In genomic region chr21:34128124-34128523, GRCh38 we compare ENCODE assay signal across 14 cellular contexts. TPM values are rescaled to one million over a fixed set of nuclear protein-coding genes. Genes with fewer than 3 reads are reported as not detected.
DNase-seq lines count a peak whose midpoint lies in the region; ATAC-seq, FAIRE-seq and TF ChIP-seq lines count a peak whose summit lies in the region.
"Had no signal": no experiment of that assay in that cellular context is flagged by ENCODE, and none has a peak within 500 bp of the region (broad histone marks: within the 10 kb centered on the region; RNA-seq: fewer than 3 reads in every experiment).

No MANE protein-coding gene starts in this region.

- 35% methylated on average over 2 of the region's 6 CpGs for WGBS in right lobe of liver (ENCODE audit: insufficient coverage, low coverage, low lambda C conversion rate, missing lambda C conversion rate)
- 100% methylated on average over 6 of the region's 6 CpGs for WGBS in HepG2 (ENCODE audit: low lambda C conversion rate)

- in situ Hi-C loops in HepG2 (cut with HindIII; ENCODE audit: extremely low pct_ligation_motif_present, low pct_unique_long_range_greater_than_20kb): no loop called here

- FAIRE-seq in HepG2 (lab: Jason Lieb, UNC): no peak

- TF ChIP-seq RAD21 in HepG2 (CRISPR knock-in tag; IDR thresholded peaks at IDR 0.05): no peak

- H3K4me1 ChIP-seq in right lobe of liver (peaks cover 0 to 5% (median 0%) of the 10 kb centered on the region in 4 donors), HepG2 (ENCODE audit: insufficient read depth, low read length) (peaks cover 27% of the 10 kb centered on the region)

- no peak overlapping the region for H3K9ac ChIP-seq in HepG2 (ENCODE audit: insufficient read depth, low read depth, low read length)
- H3K9ac ChIP-seq: KMS-11 had no signal

- POLR2A ChIA-PET in HepG2 (lab: Yijun Ruan, JAX): no interaction called here

- H3K4me2 ChIP-seq in HepG2 (ENCODE audit: low read depth, low read length): no peak overlapping the region
- H3K4me2 ChIP-seq: KMS-11 had no signal

- no peaks in the 10 kb centered on the region for H3K27me3 ChIP-seq in right lobe of liver
- H3K27me3 ChIP-seq in HepG2 (ENCODE audit: control insufficient read depth in 1 of 2, insufficient read depth in 2 of 2, low read length in 2 of 2): no peaks in the 10 kb centered on the region

- H3K36me3 Mint-ChIP-seq in nephron (ENCODE audit: low read depth): peaks cover 57% of the 10 kb centered on the region
- H3K36me3 Mint-ChIP-seq in glutamatergic neuron (ENCODE audit: unreplicated experiment): peaks cover under 1% of the 10 kb centered on the region

- H3K36me3 ChIP-seq in right lobe of liver (peaks cover 0 to 7% (median 0%) of the 10 kb centered on the region in 4 donors), HepG2 (replicated peaks in 1 of 2; ENCODE audit: control insufficient read depth in 1 of 2, insufficient read depth in 2 of 2, low read length in 2 of 2) (peaks cover 3 to 11% of the 10 kb centered on the region in 2 experiments; a peak in 4 of 5 replicates)

- intact Hi-C loops in right lobe of liver (cut with DNase I): no loop called here
- intact Hi-C loops in HepG2 (cut with micrococcal nuclease; ENCODE audit: unreplicated experiment): no loop called here

- peak; percentile 23 to 51 (median 41) for ATAC-seq in right lobe of liver
- ATAC-seq in HepG2: no peak
- no peak for ATAC-seq in GM19395 (IDR thresholded peaks at IDR 0.05; ENCODE audit: unreplicated experiment)

- H3K79me2 ChIP-seq in HepG2 (ENCODE audit: insufficient read depth, low read length): no peaks in the 10 kb centered on the region

- TF ChIP-seq CTCF in right lobe of liver (IDR thresholded peaks at IDR 0.05): no peak
- no peak for TF ChIP-seq CTCF in HepG2 (CRISPR knock-in tag; IDR thresholded peaks at IDR 0.05)
- TF ChIP-seq CTCF in nephron (IDR thresholded peaks at IDR 0.05; ENCODE audit: unreplicated experiment in 3 of 3): no peak
- no peak for TF ChIP-seq CTCF in glutamatergic neuron (IDR thresholded peaks at IDR 0.05; ENCODE audit: partially characterized antibody, unreplicated experiment)

- H3K4me1 Mint-ChIP-seq in nephron (peaks cover 59% of the 10 kb centered on the region), glutamatergic neuron (ENCODE audit: low read depth, unreplicated experiment) (peaks cover 38% of the 10 kb centered on the region)

- H3K9me3 ChIP-seq in right lobe of liver (no peaks in the 10 kb centered on the region), HepG2 (ENCODE audit: low read length) (no peaks in the 10 kb centered on the region)

- no peaks in the 10 kb centered on the region for H4K20me1 ChIP-seq in HepG2 (ENCODE audit: insufficient read depth, low read length)

- no peak overlapping the region for H3K4me3 ChIP-seq in right lobe of liver
- no peak overlapping the region for H3K4me3 ChIP-seq in HepG2 (replicated peaks in 1 of 3; ENCODE audit: insufficient read depth in 1 of 3, low read depth in 2 of 3, low read length in 3 of 3)

- no peak for DNase-seq in right lobe of liver
- DNase-seq in HepG2 (ENCODE audit: low spot score): no peak
- no peak for DNase-seq in NCI-H1694 treated with DMSO at 0.1 percent for 48 hours (lab: John Stamatoyannopoulos, UW)
- DNase-seq in glutamatergic neuron: no peak
- DNase-seq in nucleus accumbens (lab: John Stamatoyannopoulos, UW): no peak
- DNase-seq: activated B cell treated with CpG ODN at 0.5 μM for 24 hours; NCI-H2171; RPMI8226; stimulated activated naive CD4-positive, alpha-beta T cell treated with Interleukin-2 at 50 U/mL for 16 hours had no signal

- H3K9me3 Mint-ChIP-seq in nephron (no peaks in the 10 kb centered on the region), glutamatergic neuron (ENCODE audit: unreplicated experiment) (no peaks in the 10 kb centered on the region)
- H3K9me3 Mint-ChIP-seq: activated B cell treated with CpG ODN at 0.5 μM for 24 hours had no signal

- no peak for TF ChIP-seq EP300 in HepG2 (IDR thresholded peaks at IDR 0.05; ENCODE audit: low read depth in 2 of 2, low read length in 2 of 2)
- TF ChIP-seq EP300 in HepG2 (CRISPR knock-in tag; IDR thresholded peaks at IDR 0.05; ENCODE audit: borderline replicate concordance): no peak

- no peak overlapping the region for H2AFZ ChIP-seq in HepG2 (ENCODE audit: low read length)

- no peak overlapping the region for H3K4me3 Mint-ChIP-seq in nephron
- H3K4me3 Mint-ChIP-seq in glutamatergic neuron (ENCODE audit: unreplicated experiment): no peak overlapping the region
- H3K4me3 Mint-ChIP-seq: activated B cell treated with CpG ODN at 0.5 μM for 24 hours, CD14-positive monocyte had no signal

- H3K27ac Mint-ChIP-seq in nephron (peak overlapping the region; percentile 97 to 99 (median 98)), glutamatergic neuron (ENCODE audit: unreplicated experiment) (no peak overlapping the region)
- H3K27ac Mint-ChIP-seq: activated B cell treated with CpG ODN at 0.5 μM for 24 hours had no signal

- CTCF ChIA-PET in HepG2 (lab: Yijun Ruan, JAX; ENCODE audit: low intra/inter-chr PET ratio, low total read pairs): no interaction called here

- H3K27ac ChIP-seq in right lobe of liver (no peak overlapping the region), HepG2 (ENCODE audit: extremely low read length, insufficient read depth, low read length) (no peak overlapping the region), cingulate gyrus (ENCODE audit: low read depth, low read length) (peak overlapping the region; percentile 11)
- H3K27ac ChIP-seq: KMS-11 had no signal

- no TSS peak for BruUV-seq in HepG2 (replicated peaks; lab: Mats Ljungman, UMichigan)

- TF ChIP-seq POLR2A in right lobe of liver (IDR thresholded peaks at IDR 0.05) (no peak), HepG2 (IDR thresholded peaks at IDR 0.05; ENCODE audit: insufficient read depth in 1 of 2, low read depth in 2 of 2, low read length in 2 of 2) (no peak)

- no peaks in the 10 kb centered on the region for H3K27me3 Mint-ChIP-seq in nephron (ENCODE audit: low read depth)
- no peaks in the 10 kb centered on the region for H3K27me3 Mint-ChIP-seq in glutamatergic neuron (ENCODE audit: unreplicated experiment)
- H3K27me3 Mint-ChIP-seq: activated B cell treated with CpG ODN at 0.5 μM for 24 hours had no signal

TF ChIP-seq in HepG2, 621 proteins besides CTCF, POLR2A, EP300 and RAD21 (continues in another document):
- no peak for TF ChIP-seq ZBTB21 (CRISPR knock-in tag; IDR thresholded peaks at IDR 0.05)

RNA-seq across cellular contexts. Expression of gene MRPS6, which starts 54.7 kb away (rescaled TPM):
- total RNA-seq in right lobe of liver (10 to 100 TPM; 16.0 to 30.0 (median 24.5) TPM), HepG2 (2016; rRNA removed; fragmentation: Illumina TruSeq; extraction: Trizol) (26.9 and 35.5 TPM in 2 replicates), glutamatergic neuron (ENCODE audit: unreplicated experiment) (31.6 TPM)
- total RNA-seq in HepG2 (2016; cell fraction: cytosol; rRNA removed; fragmentation: Illumina TruSeq; extraction: Trizol; ENCODE audit: low read depth): 17.1 and 18.4 TPM in 2 replicates
- total RNA-seq in HepG2 (2016; cell fraction: insoluble cytoplasmic fraction; rRNA removed; fragmentation: Illumina TruSeq; extraction: Trizol): 28.4 and 41.4 TPM in 2 replicates
- total RNA-seq in HepG2 (2016; cell fraction: membrane; rRNA removed; fragmentation: Illumina TruSeq; extraction: Trizol): 25.8 and 27.0 TPM in 2 replicates
- total RNA-seq in HepG2 (2016; cell fraction: nucleus; rRNA removed; fragmentation: Illumina TruSeq; extraction: Trizol): 20.3 and 20.6 TPM in 2 replicates
- 9.8 and 14.2 TPM in 2 replicates for polyA plus RNA-seq in HepG2 (2011; rRNA removed)
- polyA plus RNA-seq in HepG2 (2011; cell fraction: cytosol; rRNA removed): 11.1 and 11.6 TPM in 2 replicates
- 18.4 and 19.2 TPM in 2 replicates for polyA plus RNA-seq in HepG2 (2011; cell fraction: nucleus; rRNA removed)
- 25.9 and 47.2 TPM in 2 replicates for polyA plus RNA-seq in HepG2 (2012)
- 21.7 and 25.8 TPM in 2 replicates for polyA plus RNA-seq in HepG2 (2016; cell fraction: cytosol; fragmentation: Illumina TruSeq; extraction: Trizol; ENCODE audit: low read depth)
- 69.3 and 71.8 TPM in 2 replicates for polyA plus RNA-seq in HepG2 (2016; cell fraction: insoluble cytoplasmic fraction; fragmentation: Illumina TruSeq; extraction: Trizol; ENCODE audit: low read depth)
- polyA plus RNA-seq in HepG2 (2016; cell fraction: membrane; fragmentation: Illumina TruSeq; extraction: Trizol; ENCODE audit: low read depth): 29.0 and 33.1 TPM in 2 replicates
- 39.3 and 52.2 TPM in 2 replicates for polyA plus RNA-seq in HepG2 (2016; cell fraction: nucleus; fragmentation: Illumina TruSeq; extraction: Trizol; ENCODE audit: insufficient read depth, low read depth)
- 9.1 and 10.5 TPM in 2 replicates for polyA minus RNA-seq in HepG2 (2011; rRNA and poly(A)+ RNA removed; ENCODE audit: low replicate concordance)
- 3.3 and 3.4 TPM in 2 replicates for polyA minus RNA-seq in HepG2 (2011; cell fraction: cytosol; rRNA and poly(A)+ RNA removed)
- 21.8 and 24.6 TPM in 2 replicates for polyA minus RNA-seq in HepG2 (2011; cell fraction: nucleus; rRNA and poly(A)+ RNA removed)

RNA-seq across cellular contexts. Expression of gene SLC5A3, which starts 54.7 kb away (rescaled TPM):
- 10 to 100 TPM in 3 of 6 experiments, 1 to 10 TPM in 3; 8.0 to 12.7 (median 10.1) TPM for total RNA-seq in right lobe of liver
- total RNA-seq in HepG2 (2016; rRNA removed; fragmentation: Illumina TruSeq; extraction: Trizol): 10.1 and 11.2 TPM in 2 replicates
- total RNA-seq in HepG2 (2016; cell fraction: cytosol; rRNA removed; fragmentation: Illumina TruSeq; extraction: Trizol; ENCODE audit: low read depth): 1.0 and 1.1 TPM in 2 replicates
- 9.3 and 10.6 TPM in 2 replicates for total RNA-seq in HepG2 (2016; cell fraction: insoluble cytoplasmic fraction; rRNA removed; fragmentation: Illumina TruSeq; extraction: Trizol)
- total RNA-seq in HepG2 (2016; cell fraction: membrane; rRNA removed; fragmentation: Illumina TruSeq; extraction: Trizol): 2.4 and 3.4 TPM in 2 replicates
- 32.4 and 34.8 TPM in 2 replicates for total RNA-seq in HepG2 (2016; cell fraction: nucleus; rRNA removed; fragmentation: Illumina TruSeq; extraction: Trizol)
- 4.6 and 5.6 TPM in 2 replicates for polyA plus RNA-seq in HepG2 (2011; rRNA removed)
- polyA plus RNA-seq in HepG2 (2011; cell fraction: cytosol; rRNA removed): 1.7 and 2.8 TPM in 2 replicates
- 7.9 and 9.1 TPM in 2 replicates for polyA plus RNA-seq in HepG2 (2011; cell fraction: nucleus; rRNA removed)
- polyA plus RNA-seq in HepG2 (2012): 5.9 and 25.5 TPM in 2 replicates
- polyA plus RNA-seq in HepG2 (2016; cell fraction: cytosol; fragmentation: Illumina TruSeq; extraction: Trizol; ENCODE audit: low read depth): 0.19 and 0.23 TPM in 2 replicates
- 2.8 and 3.4 TPM in 2 replicates for polyA plus RNA-seq in HepG2 (2016; cell fraction: insoluble cytoplasmic fraction; fragmentation: Illumina TruSeq; extraction: Trizol; ENCODE audit: low read depth)
- 0.32 and 0.36 TPM in 2 replicates for polyA plus RNA-seq in HepG2 (2016; cell fraction: membrane; fragmentation: Illumina TruSeq; extraction: Trizol; ENCODE audit: low read depth)
- polyA plus RNA-seq in HepG2 (2016; cell fraction: nucleus; fragmentation: Illumina TruSeq; extraction: Trizol; ENCODE audit: insufficient read depth, low read depth): 12.9 and 13.1 TPM in 2 replicates
- polyA minus RNA-seq in HepG2 (2011; rRNA and poly(A)+ RNA removed; ENCODE audit: low replicate concordance): 12.4 and 18.2 TPM in 2 replicates
- polyA minus RNA-seq in HepG2 (2011; cell fraction: cytosol; rRNA and poly(A)+ RNA removed): 14.2 and 15.2 TPM in 2 replicates
- polyA minus RNA-seq in HepG2 (2011; cell fraction: nucleus; rRNA and poly(A)+ RNA removed): 64.2 and 72.4 TPM in 2 replicates
- total RNA-seq in glutamatergic neuron (ENCODE audit: unreplicated experiment): 5.5 TPM

Comparison
In these comparisons a context has a peak if more than half of its experiments do, and no peak if none do; other contexts are left out.
1. ATAC-seq: peak in right lobe of liver (4 of 4); none in HepG2 (single experiment) and GM19395 (single experiment).